In the genomic region with DNA sequence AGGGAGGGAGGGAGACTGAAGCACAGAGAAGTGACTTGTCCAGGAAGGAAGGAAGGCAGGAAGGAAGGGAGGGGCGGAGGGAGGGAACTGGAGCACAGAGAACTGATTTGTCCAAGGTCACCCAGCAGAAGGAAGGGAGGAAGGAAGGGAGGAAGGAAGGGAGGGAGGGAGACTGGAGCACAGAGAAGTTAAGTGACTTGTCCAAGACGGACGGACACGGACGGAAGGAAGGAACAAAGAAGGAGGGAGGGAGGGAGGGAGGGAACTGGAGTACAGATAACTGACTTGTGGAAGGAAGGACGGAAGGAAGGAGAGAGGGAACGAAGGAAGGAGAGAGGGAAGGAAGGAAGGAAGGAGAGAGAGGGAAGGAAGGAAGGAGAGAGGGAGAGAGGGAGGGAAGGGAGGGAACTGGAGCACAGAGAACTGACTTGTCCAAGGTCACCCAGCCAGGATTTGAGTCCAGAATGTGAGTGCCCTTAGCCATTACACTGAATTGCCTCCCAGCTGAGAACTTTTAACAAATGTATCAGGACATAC, we compare ENCODE assay signal across 1 cellular context.
TF ChIP-seq lines count a peak whose summit lies in the region.

No MANE protein-coding gene starts in this region.

TF ChIP-seq in H1, 55 proteins besides CTCF, POLR2A, EP300 and RAD21 (continued from another document):
- TF ChIP-seq, protein P1, sequence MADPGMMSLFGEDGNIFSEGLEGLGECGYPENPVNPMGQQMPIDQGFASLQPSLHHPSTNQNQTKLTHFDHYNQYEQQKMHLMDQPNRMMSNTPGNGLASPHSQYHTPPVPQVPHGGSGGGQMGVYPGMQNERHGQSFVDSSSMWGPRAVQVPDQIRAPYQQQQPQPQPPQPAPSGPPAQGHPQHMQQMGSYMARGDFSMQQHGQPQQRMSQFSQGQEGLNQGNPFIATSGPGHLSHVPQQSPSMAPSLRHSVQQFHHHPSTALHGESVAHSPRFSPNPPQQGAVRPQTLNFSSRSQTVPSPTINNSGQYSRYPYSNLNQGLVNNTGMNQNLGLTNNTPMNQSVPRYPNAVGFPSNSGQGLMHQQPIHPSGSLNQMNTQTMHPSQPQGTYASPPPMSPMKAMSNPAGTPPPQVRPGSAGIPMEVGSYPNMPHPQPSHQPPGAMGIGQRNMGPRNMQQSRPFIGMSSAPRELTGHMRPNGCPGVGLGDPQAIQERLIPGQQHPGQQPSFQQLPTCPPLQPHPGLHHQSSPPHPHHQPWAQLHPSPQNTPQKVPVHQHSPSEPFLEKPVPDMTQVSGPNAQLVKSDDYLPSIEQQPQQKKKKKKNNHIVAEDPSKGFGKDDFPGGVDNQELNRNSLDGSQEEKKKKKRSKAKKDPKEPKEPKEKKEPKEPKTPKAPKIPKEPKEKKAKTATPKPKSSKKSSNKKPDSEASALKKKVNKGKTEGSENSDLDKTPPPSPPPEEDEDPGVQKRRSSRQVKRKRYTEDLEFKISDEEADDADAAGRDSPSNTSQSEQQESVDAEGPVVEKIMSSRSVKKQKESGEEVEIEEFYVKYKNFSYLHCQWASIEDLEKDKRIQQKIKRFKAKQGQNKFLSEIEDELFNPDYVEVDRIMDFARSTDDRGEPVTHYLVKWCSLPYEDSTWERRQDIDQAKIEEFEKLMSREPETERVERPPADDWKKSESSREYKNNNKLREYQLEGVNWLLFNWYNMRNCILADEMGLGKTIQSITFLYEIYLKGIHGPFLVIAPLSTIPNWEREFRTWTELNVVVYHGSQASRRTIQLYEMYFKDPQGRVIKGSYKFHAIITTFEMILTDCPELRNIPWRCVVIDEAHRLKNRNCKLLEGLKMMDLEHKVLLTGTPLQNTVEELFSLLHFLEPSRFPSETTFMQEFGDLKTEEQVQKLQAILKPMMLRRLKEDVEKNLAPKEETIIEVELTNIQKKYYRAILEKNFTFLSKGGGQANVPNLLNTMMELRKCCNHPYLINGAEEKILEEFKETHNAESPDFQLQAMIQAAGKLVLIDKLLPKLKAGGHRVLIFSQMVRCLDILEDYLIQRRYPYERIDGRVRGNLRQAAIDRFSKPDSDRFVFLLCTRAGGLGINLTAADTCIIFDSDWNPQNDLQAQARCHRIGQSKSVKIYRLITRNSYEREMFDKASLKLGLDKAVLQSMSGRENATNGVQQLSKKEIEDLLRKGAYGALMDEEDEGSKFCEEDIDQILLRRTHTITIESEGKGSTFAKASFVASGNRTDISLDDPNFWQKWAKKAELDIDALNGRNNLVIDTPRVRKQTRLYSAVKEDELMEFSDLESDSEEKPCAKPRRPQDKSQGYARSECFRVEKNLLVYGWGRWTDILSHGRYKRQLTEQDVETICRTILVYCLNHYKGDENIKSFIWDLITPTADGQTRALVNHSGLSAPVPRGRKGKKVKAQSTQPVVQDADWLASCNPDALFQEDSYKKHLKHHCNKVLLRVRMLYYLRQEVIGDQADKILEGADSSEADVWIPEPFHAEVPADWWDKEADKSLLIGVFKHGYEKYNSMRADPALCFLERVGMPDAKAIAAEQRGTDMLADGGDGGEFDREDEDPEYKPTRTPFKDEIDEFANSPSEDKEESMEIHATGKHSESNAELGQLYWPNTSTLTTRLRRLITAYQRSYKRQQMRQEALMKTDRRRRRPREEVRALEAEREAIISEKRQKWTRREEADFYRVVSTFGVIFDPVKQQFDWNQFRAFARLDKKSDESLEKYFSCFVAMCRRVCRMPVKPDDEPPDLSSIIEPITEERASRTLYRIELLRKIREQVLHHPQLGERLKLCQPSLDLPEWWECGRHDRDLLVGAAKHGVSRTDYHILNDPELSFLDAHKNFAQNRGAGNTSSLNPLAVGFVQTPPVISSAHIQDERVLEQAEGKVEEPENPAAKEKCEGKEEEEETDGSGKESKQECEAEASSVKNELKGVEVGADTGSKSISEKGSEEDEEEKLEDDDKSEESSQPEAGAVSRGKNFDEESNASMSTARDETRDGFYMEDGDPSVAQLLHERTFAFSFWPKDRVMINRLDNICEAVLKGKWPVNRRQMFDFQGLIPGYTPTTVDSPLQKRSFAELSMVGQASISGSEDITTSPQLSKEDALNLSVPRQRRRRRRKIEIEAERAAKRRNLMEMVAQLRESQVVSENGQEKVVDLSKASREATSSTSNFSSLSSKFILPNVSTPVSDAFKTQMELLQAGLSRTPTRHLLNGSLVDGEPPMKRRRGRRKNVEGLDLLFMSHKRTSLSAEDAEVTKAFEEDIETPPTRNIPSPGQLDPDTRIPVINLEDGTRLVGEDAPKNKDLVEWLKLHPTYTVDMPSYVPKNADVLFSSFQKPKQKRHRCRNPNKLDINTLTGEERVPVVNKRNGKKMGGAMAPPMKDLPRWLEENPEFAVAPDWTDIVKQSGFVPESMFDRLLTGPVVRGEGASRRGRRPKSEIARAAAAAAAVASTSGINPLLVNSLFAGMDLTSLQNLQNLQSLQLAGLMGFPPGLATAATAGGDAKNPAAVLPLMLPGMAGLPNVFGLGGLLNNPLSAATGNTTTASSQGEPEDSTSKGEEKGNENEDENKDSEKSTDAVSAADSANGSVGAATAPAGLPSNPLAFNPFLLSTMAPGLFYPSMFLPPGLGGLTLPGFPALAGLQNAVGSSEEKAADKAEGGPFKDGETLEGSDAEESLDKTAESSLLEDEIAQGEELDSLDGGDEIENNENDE (IDR thresholded peaks at IDR 0.05; ENCODE audit: insufficient replicate concordance, low read length) = no peak
- TF ChIP-seq CBX8 (IDR thresholded peaks at IDR 0.05; ENCODE audit: borderline replicate concordance, low read depth, low read length) = no peak
